ENCODE assay signal across 20 cellular contexts in genomic region chr2:239666855-239667376, GRCh38.
DNase-seq lines count a peak whose midpoint lies in the region; ATAC-seq and TF ChIP-seq lines count a peak whose summit lies in the region.
"Had no signal": no experiment of that assay in that cellular context is flagged by ENCODE, and none has a peak within 500 bp of the region (broad histone marks: within the 10 kb centered on the region; RNA-seq: fewer than 3 reads in every experiment).

No MANE protein-coding gene starts in this region.

- H3K27ac ChIP-seq in BLaER1, result no peak overlapping the region
- no peak overlapping the region for H3K27ac ChIP-seq in HEK293 (ENCODE audit: extremely low read depth, low read depth, low read length)
- no peak overlapping the region for H3K27ac ChIP-seq in SJSA1
- H3K27ac ChIP-seq in thyroid gland, result no peak overlapping the region
- H3K27ac ChIP-seq: upper lobe of left lung had no signal

- no peak for TF ChIP-seq POLR2A in thyroid gland (IDR thresholded peaks at IDR 0.05)

- H3K4me2 ChIP-seq in BLaER1, result peak overlapping the region; percentile 3; the same call in 1 of the 2 replicates

- CTCF ChIA-PET in HEK293 (lab: Yijun Ruan, JAX), result no interaction called here

- intact Hi-C loops in thyroid gland (cut with DNase I), result no loop called here

- peak; percentile 14 to 42 for DNase-seq in SJSA1 (ENCODE audit: low read depth in 1 of 2, low spot score in 2 of 2)
- DNase-seq in mesenteric fat pad (ENCODE audit: low spot score), result peak; percentile 85
- no peak for DNase-seq in islet precursor cell
- no peak for DNase-seq in DMS114 treated with DMSO at 0.1 percent for 48 hours (lab: John Stamatoyannopoulos, UW; ENCODE audit: unreplicated experiment)
- DNase-seq in thyroid gland, result no peak
- DNase-seq: ACHN; activated CD4-positive, alpha-beta memory T cell treated with anti-CD3 and anti-CD28 coated beads, Interleukin-2, amount 10 ng/mL, durations not matched to agents 7 days and 5 days; activated gamma-delta T cell treated with Interleukin-2 at 50 U/mL for 16 hours; activated T-cell treated with anti-CD3 and anti-CD28 coated beads for 4 hours; COR-L47; KG1; midbrain; naive thymus-derived CD4-positive, alpha-beta T cell; NCI-H146; NK-92 treated with Interleukin-12 subunit alpha and Interleukin-12 subunit beta, amount 100 ng/mL, for 24 hours; upper lobe of left lung had no signal

- no peaks in the 10 kb centered on the region for H4K20me1 ChIP-seq in BLaER1

- H3K27me3 ChIP-seq in BLaER1 (no peaks in the 10 kb centered on the region), SJSA1 (replicated peaks) (peaks cover 11% of the 10 kb centered on the region), thyroid gland (peaks cover 3% of the 10 kb centered on the region)
- H3K27me3 ChIP-seq: upper lobe of left lung had no signal

- H3K9ac ChIP-seq in BLaER1, result no peak overlapping the region

- WGBS in thyroid gland, 2 donors, result 66 to 82% methylated on average over 11 of the region's 11 CpGs

- H3K4me3 ChIP-seq in BLaER1 (no peak overlapping the region), HEK293 (ENCODE audit: low read depth, low read length) (no peak overlapping the region), SJSA1 (no peak overlapping the region), thyroid gland (replicated peaks in 1 of 3) (no peak overlapping the region)
- H3K4me3 ChIP-seq: upper lobe of left lung had no signal

- TF ChIP-seq CTCF in HEK293 (tag by site-specific recombination; IDR thresholded peaks at IDR 0.05) (no peak), thyroid gland (IDR thresholded peaks at IDR 0.05) (no peak)

- H3K9me3 ChIP-seq in BLaER1 (no peaks in the 10 kb centered on the region), HEK293 (ENCODE audit: control insufficient read depth, insufficient read depth, low read depth, low read length) (no peaks in the 10 kb centered on the region), SJSA1 (replicated peaks) (no peaks in the 10 kb centered on the region), thyroid gland (no peaks in the 10 kb centered on the region)
- H3K9me3 ChIP-seq: upper lobe of left lung had no signal

- POLR2A ChIA-PET in HEK293 (lab: Yijun Ruan, JAX), result no interaction called here

- H3K36me3 ChIP-seq in BLaER1, result no peaks in the 10 kb centered on the region
- no peaks in the 10 kb centered on the region for H3K36me3 ChIP-seq in HEK293 (ENCODE audit: control insufficient read depth in 2 of 2, insufficient read depth in 1 of 2, low read length in 2 of 2)
- H3K36me3 ChIP-seq in SJSA1, result no peaks in the 10 kb centered on the region
- no peaks in the 10 kb centered on the region for H3K36me3 ChIP-seq in thyroid gland
- H3K36me3 ChIP-seq: upper lobe of left lung had no signal

- H3K4me1 ChIP-seq in BLaER1 (peaks cover 75% of the 10 kb centered on the region), HEK293 (ENCODE audit: control insufficient read depth, insufficient read depth, low read length) (0 out of 2 replicates have a peak, but pooled peaks cover 3% of the 10 kb centered on the region), SJSA1 (replicated peaks) (peaks cover 6% of the 10 kb centered on the region; the same call in 1 of the 2 replicates), thyroid gland (no peaks in the 10 kb centered on the region)

- no peak for ATAC-seq in GM18873 (IDR thresholded peaks at IDR 0.05; ENCODE audit: low FRiP score, unreplicated experiment)
- ATAC-seq: HCT116; naive thymus-derived CD4-positive, alpha-beta T cell had no signal

TF ChIP-seq in HEK293, 187 proteins besides CTCF, POLR2A, EP300 and RAD21 (continues in another document):
- TF ChIP-seq, protein P1, sequence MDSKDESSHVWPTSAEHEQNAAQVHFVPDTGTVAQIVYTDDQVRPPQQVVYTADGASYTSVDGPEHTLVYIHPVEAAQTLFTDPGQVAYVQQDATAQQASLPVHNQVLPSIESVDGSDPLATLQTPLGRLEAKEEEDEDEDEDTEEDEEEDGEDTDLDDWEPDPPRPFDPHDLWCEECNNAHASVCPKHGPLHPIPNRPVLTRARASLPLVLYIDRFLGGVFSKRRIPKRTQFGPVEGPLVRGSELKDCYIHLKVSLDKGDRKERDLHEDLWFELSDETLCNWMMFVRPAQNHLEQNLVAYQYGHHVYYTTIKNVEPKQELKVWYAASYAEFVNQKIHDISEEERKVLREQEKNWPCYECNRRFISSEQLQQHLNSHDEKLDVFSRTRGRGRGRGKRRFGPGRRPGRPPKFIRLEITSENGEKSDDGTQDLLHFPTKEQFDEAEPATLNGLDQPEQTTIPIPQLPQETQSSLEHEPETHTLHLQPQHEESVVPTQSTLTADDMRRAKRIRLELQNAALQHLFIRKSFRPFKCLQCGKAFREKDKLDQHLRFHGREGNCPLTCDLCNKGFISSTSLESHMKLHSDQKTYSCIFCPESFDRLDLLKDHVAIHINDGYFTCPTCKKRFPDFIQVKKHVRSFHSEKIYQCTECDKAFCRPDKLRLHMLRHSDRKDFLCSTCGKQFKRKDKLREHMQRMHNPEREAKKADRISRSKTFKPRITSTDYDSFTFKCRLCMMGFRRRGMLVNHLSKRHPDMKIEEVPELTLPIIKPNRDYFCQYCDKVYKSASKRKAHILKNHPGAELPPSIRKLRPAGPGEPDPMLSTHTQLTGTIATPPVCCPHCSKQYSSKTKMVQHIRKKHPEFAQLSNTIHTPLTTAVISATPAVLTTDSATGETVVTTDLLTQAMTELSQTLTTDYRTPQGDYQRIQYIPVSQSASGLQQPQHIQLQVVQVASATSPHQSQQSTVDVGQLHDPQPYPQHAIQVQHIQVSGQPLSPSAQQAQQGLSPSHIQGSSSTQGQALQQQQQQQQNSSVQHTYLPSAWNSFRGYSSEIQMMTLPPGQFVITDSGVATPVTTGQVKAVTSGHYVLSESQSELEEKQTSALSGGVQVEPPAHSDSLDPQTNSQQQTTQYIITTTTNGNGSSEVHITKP (tag by site-specific recombination; IDR thresholded peaks at IDR 0.05), result no peak
- TF ChIP-seq KLF1 (tag by site-specific recombination; IDR thresholded peaks at IDR 0.05) (peak; percentile 85), ZNF366 (tag by site-specific recombination; conservative IDR thresholded peaks at IDR 0.05) (no peak), ZNF792 (tag by site-specific recombination; IDR thresholded peaks at IDR 0.05) (no peak), ZFHX2 (tag by site-specific recombination; conservative IDR thresholded peaks at IDR 0.05) (peak; percentile 76), ZNF404 (tag by site-specific recombination; IDR thresholded peaks at IDR 0.05) (no peak), ZIC2 (tag by site-specific recombination; IDR thresholded peaks at IDR 0.05) (peak; percentile 73), ZBTB21 (tag by site-specific recombination; IDR thresholded peaks at IDR 0.05) (no peak), RBAK (tag by site-specific recombination; IDR thresholded peaks at IDR 0.05) (no peak), ZNF416 (tag by site-specific recombination; IDR thresholded peaks at IDR 0.05) (no peak), ZNF24 (tag by site-specific recombination; IDR thresholded peaks at IDR 0.05) (no peak), ZNF837 (tag by site-specific recombination; IDR thresholded peaks at IDR 0.05) (no peak), ZNF211 (tag by site-specific recombination; IDR thresholded peaks at IDR 0.05; ENCODE audit: low read depth) (no peak), ZBTB44 (tag by site-specific recombination; IDR thresholded peaks at IDR 0.05) (no peak), ZNF830 (tag by site-specific recombination; IDR thresholded peaks at IDR 0.05; ENCODE audit: low read depth) (no peak), ZNF350 (tag by site-specific recombination; IDR thresholded peaks at IDR 0.05) (no peak), ZNF169 (tag by site-specific recombination; IDR thresholded peaks at IDR 0.05) (no peak)
- TF ChIP-seq, protein P2, sequence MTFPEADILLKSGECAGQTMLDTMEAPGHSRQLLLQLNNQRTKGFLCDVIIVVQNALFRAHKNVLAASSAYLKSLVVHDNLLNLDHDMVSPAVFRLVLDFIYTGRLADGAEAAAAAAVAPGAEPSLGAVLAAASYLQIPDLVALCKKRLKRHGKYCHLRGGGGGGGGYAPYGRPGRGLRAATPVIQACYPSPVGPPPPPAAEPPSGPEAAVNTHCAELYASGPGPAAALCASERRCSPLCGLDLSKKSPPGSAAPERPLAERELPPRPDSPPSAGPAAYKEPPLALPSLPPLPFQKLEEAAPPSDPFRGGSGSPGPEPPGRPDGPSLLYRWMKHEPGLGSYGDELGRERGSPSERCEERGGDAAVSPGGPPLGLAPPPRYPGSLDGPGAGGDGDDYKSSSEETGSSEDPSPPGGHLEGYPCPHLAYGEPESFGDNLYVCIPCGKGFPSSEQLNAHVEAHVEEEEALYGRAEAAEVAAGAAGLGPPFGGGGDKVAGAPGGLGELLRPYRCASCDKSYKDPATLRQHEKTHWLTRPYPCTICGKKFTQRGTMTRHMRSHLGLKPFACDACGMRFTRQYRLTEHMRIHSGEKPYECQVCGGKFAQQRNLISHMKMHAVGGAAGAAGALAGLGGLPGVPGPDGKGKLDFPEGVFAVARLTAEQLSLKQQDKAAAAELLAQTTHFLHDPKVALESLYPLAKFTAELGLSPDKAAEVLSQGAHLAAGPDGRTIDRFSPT (tag by site-specific recombination; IDR thresholded peaks at IDR 0.05), result no peak
- TF ChIP-seq, protein P3, sequence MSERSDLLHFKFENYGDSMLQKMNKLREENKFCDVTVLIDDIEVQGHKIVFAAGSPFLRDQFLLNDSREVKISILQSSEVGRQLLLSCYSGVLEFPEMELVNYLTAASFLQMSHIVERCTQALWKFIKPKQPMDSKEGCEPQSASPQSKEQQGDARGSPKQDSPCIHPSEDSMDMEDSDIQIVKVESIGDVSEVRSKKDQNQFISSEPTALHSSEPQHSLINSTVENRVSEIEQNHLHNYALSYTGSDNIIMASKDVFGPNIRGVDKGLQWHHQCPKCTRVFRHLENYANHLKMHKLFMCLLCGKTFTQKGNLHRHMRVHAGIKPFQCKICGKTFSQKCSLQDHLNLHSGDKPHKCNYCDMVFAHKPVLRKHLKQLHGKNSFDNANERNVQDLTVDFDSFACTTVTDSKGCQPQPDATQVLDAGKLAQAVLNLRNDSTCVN (tag by site-specific recombination; optimal IDR thresholded peaks at IDR 0.05), result no peak

Comparison
In these comparisons a context has a peak if more than half of its experiments do, and no peak if none do; other contexts are left out.
1. DNase-seq: peak in SJSA1 (2 of 2) and mesenteric fat pad (single experiment); none in islet precursor cell (single experiment), DMS114 treated with DMSO at 0.1 percent for 48 hours (single experiment) and thyroid gland (0 of 2).